In the genomic region with DNA sequence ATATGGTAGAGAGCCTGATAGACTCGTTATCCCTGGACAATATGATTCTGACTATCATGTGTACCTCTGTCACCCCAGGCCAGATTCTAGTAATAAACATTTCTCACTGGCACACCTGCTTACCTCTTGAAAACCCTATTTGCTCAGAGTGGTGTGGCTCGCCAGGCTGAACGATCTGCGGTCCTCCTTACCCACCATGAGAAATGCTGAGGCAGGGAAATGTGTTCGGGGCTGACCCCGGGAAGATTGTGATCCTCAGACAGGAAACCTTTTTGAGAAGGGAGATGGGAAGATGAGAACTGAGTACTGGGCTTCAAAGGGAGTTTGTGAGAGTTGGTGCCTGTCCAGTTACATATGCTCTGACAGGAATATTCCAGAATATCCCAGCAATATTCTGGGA, we compare ENCODE assay signal across 1 cellular context.
A peak's percentile ranks its signal among the peaks of the same experiment; 100 is the strongest.
TF ChIP-seq lines count a peak whose summit lies in the region.

No MANE protein-coding gene starts in this region.

TF ChIP-seq in GM12878, 131 proteins besides CTCF, POLR2A, EP300 and RAD21:
- TF ChIP-seq, protein P1, sequence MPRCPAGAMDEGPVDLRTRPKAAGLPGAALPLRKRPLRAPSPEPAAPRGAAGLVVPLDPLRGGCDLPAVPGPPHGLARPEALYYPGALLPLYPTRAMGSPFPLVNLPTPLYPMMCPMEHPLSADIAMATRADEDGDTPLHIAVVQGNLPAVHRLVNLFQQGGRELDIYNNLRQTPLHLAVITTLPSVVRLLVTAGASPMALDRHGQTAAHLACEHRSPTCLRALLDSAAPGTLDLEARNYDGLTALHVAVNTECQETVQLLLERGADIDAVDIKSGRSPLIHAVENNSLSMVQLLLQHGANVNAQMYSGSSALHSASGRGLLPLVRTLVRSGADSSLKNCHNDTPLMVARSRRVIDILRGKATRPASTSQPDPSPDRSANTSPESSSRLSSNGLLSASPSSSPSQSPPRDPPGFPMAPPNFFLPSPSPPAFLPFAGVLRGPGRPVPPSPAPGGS (IDR thresholded peaks at IDR 0.05; ENCODE audit: borderline replicate concordance, insufficient read depth, low read depth, low read length, poor library complexity, severe bottlenecking): peak; percentile 20
- TF ChIP-seq ASH2L (IDR thresholded peaks at IDR 0.05; ENCODE audit: borderline replicate concordance, low read depth): no peak
TF ChIP-seq in GM12878: peak in this region for 1.
